1 cellular context compared by ENCODE assay signal in the genomic region with DNA sequence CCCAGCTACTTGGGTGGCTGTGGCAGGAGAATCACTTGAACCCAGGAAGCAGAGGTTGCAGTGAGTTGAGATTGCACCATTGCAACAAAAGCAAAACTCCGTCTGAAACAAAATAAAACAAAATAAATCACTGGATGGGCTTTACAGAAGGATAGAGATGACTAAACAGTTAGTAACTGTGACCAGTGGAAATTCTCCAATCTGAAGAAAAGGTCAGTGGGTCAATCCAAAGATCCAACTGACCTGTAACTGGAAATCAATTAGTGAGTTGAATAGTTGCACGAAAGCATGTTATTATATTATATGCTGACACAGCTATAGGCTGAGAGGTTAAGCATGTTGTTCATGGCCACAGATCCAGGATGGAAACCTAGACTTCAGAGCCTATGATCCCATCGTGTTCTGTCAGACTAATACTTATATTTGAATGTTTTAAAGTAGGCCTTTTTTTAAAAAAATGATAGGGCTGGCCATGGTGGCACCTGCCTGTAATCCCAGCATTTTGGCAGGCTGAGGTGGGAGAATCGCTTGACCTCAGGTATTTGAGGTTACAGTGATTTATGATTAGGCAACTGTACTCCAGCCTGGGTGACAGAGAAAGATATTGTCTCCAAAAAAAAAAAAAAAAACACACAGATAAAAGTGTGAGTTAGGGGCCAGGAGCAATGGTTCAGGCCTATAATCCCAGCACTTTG.
TF ChIP-seq lines count a peak whose summit lies in the region.

No MANE protein-coding gene starts in this region.

TF ChIP-seq in WTC11, 78 proteins besides CTCF, POLR2A, EP300 and RAD21 (continued from another document):
- TF ChIP-seq, protein P1, sequence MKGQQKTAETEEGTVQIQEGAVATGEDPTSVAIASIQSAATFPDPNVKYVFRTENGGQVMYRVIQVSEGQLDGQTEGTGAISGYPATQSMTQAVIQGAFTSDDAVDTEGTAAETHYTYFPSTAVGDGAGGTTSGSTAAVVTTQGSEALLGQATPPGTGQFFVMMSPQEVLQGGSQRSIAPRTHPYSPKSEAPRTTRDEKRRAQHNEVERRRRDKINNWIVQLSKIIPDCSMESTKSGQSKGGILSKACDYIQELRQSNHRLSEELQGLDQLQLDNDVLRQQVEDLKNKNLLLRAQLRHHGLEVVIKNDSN (CRISPR knock-in tag; IDR thresholded peaks at IDR 0.05), result no peak
- TF ChIP-seq GABPB1 (CRISPR knock-in tag; IDR thresholded peaks at IDR 0.05) (no peak), TP53 (CRISPR knock-in tag; IDR thresholded peaks at IDR 0.05) (no peak)
- TF ChIP-seq, protein P2, sequence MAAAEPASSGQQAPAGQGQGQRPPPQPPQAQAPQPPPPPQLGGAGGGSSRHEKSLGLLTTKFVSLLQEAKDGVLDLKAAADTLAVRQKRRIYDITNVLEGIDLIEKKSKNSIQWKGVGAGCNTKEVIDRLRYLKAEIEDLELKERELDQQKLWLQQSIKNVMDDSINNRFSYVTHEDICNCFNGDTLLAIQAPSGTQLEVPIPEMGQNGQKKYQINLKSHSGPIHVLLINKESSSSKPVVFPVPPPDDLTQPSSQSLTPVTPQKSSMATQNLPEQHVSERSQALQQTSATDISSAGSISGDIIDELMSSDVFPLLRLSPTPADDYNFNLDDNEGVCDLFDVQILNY (CRISPR knock-in tag; IDR thresholded peaks at IDR 0.05), result no peak
- TF ChIP-seq, protein P3, sequence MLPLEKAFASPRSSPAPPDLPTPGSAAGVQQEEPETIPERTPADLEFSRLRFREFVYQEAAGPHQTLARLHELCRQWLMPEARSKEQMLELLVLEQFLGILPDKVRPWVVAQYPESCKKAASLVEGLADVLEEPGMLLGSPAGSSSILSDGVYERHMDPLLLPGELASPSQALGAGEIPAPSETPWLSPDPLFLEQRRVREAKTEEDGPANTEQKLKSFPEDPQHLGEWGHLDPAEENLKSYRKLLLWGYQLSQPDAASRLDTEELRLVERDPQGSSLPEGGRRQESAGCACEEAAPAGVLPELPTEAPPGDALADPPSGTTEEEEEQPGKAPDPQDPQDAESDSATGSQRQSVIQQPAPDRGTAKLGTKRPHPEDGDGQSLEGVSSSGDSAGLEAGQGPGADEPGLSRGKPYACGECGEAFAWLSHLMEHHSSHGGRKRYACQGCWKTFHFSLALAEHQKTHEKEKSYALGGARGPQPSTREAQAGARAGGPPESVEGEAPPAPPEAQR (CRISPR knock-in tag; IDR thresholded peaks at IDR 0.05), result no peak
- TF ChIP-seq, protein P4, sequence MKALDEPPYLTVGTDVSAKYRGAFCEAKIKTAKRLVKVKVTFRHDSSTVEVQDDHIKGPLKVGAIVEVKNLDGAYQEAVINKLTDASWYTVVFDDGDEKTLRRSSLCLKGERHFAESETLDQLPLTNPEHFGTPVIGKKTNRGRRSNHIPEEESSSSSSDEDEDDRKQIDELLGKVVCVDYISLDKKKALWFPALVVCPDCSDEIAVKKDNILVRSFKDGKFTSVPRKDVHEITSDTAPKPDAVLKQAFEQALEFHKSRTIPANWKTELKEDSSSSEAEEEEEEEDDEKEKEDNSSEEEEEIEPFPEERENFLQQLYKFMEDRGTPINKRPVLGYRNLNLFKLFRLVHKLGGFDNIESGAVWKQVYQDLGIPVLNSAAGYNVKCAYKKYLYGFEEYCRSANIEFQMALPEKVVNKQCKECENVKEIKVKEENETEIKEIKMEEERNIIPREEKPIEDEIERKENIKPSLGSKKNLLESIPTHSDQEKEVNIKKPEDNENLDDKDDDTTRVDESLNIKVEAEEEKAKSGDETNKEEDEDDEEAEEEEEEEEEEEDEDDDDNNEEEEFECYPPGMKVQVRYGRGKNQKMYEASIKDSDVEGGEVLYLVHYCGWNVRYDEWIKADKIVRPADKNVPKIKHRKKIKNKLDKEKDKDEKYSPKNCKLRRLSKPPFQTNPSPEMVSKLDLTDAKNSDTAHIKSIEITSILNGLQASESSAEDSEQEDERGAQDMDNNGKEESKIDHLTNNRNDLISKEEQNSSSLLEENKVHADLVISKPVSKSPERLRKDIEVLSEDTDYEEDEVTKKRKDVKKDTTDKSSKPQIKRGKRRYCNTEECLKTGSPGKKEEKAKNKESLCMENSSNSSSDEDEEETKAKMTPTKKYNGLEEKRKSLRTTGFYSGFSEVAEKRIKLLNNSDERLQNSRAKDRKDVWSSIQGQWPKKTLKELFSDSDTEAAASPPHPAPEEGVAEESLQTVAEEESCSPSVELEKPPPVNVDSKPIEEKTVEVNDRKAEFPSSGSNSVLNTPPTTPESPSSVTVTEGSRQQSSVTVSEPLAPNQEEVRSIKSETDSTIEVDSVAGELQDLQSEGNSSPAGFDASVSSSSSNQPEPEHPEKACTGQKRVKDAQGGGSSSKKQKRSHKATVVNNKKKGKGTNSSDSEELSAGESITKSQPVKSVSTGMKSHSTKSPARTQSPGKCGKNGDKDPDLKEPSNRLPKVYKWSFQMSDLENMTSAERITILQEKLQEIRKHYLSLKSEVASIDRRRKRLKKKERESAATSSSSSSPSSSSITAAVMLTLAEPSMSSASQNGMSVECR (CRISPR knock-in tag; IDR thresholded peaks at IDR 0.05; ENCODE audit: borderline replicate concordance), result no peak
